Comparison of ENCODE assay signal across 18 cellular contexts in genomic region chr1:198850196-198850595, GRCh38.
DNase-seq lines count a peak whose midpoint lies in the region; ATAC-seq, FAIRE-seq and TF ChIP-seq lines count a peak whose summit lies in the region.
"Had no signal": no experiment of that assay in that cellular context is flagged by ENCODE, and none has a peak within 500 bp of the region (broad histone marks: within the 10 kb centered on the region; RNA-seq: fewer than 3 reads in every experiment).

No MANE protein-coding gene starts in this region.

- H3K4me3 ChIP-seq in A549, result no peak overlapping the region
- no peak overlapping the region for H3K4me3 ChIP-seq in tibial nerve
- H3K4me3 ChIP-seq: HAP-1 had no signal

- POLR2A ChIA-PET in A549 (lab: Yijun Ruan, JAX) (no interaction called here), RWPE1 (lab: Yijun Ruan, JAX; ENCODE audit: low non-redundant PET) (no interaction called here)

- TF ChIP-seq POLR2A in A549 (IDR thresholded peaks at IDR 0.05; ENCODE audit: low read length), result no peak
- no peak for TF ChIP-seq POLR2A in tibial nerve (IDR thresholded peaks at IDR 0.05)

- FAIRE-seq in A549 (lab: Jason Lieb, UNC) (no peak), GM18507 (lab: Jason Lieb, UNC) (peak; percentile 42)

- no peak overlapping the region for H3K4me2 ChIP-seq in A549

- H3K27me3 ChIP-seq in tibial nerve, result no peaks in the 10 kb centered on the region

- H3K27ac ChIP-seq in A549 (no peak overlapping the region), RWPE1 (no peak overlapping the region), tibial nerve (no peak overlapping the region)

- TF ChIP-seq RAD21 in A549 (conservative IDR thresholded peaks at IDR 0.05 in 1 of 2, IDR thresholded peaks at IDR 0.05 in 1 of 2), result no peak

- H3K4me1 ChIP-seq in A549, result peaks cover 10% of the 10 kb centered on the region; the same call in 1 of the 3 replicates
- no peaks in the 10 kb centered on the region for H3K4me1 ChIP-seq in tibial nerve

- CTCF ChIA-PET in A549 (lab: Yijun Ruan, JAX) (no interaction called here), RWPE1 (lab: Yijun Ruan, JAX) (interaction anchor here (0.6 kb wide), 2 partner anchors 307 to 432 kb away, joined by 3 to 4 read pairs; no protein-coding TSS in a partner anchor)

- H3K9me3 ChIP-seq in A549, result no peaks in the 10 kb centered on the region
- H3K9me3 ChIP-seq in tibial nerve, result no peaks in the 10 kb centered on the region
- H3K9me3 ChIP-seq: HAP-1 had no signal

- TF ChIP-seq EP300 in A549 (IDR thresholded peaks at IDR 0.05), result no peak
- no peak for TF ChIP-seq EP300 in tibial nerve (IDR thresholded peaks at IDR 0.05)

- intact Hi-C loops in posterior cingulate gyrus (cut with DNase I), result no loop called here

- 0% methylated on average over 1 of the region's 1 CpG for WGBS in A549 (ENCODE audit: missing lambda C conversion rate)
- WGBS in tibial nerve, 2 donors, result 43 to 64% methylated on average over 1 of the region's 1 CpG

- peaks cover 0 to 21% (median 0%) of the 10 kb centered on the region in 3 donors for H3K36me3 ChIP-seq in tibial nerve

- DNase-seq in A549 (ENCODE audit: low read depth in 1 of 2, low spot score in 1 of 2) (peak in 1 of 2 experiments; percentile 20), GM18507 (ENCODE audit: extremely low spot score, insufficient read length, low read depth) (no peak), RWPE1 (ENCODE audit: low spot score) (peak; percentile 45), tibial nerve (ENCODE audit: low spot score in 2 of 2) (no peak), posterior cingulate gyrus (no peak)
- DNase-seq in stimulated activated naive CD4-positive, alpha-beta T cell (lab: John Stamatoyannopoulos, UW), result no peak
- DNase-seq: ACHN, AML-193, COR-L47, KBM-7, NCI-H1092, NCI-H146, NCI-H2081, NCI-H524 treated with DMSO at 0.1 percent for 48 hours, OCI-M1, T-cell had no signal

- no peak for TF ChIP-seq CTCF in A549 (IDR thresholded peaks at IDR 0.05)
- TF ChIP-seq CTCF in RWPE1 (conservative IDR thresholded peaks at IDR 0.05; ENCODE audit: low read depth), result no peak
- no peak for TF ChIP-seq CTCF in tibial nerve (IDR thresholded peaks at IDR 0.05)

- ATAC-seq in A549, result peak in 1 of 2 experiments; percentile 61; a peak in 2 of 6 replicates
- ATAC-seq in esophagus mucosa, result peak; percentile 46
- ATAC-seq: T-cell had no signal

TF ChIP-seq in A549, 52 proteins besides CTCF, POLR2A, EP300 and RAD21:
- TF ChIP-seq MYC (IDR thresholded peaks at IDR 0.05; ENCODE audit: borderline replicate concordance, low read length) (no peak), GATA3 (IDR thresholded peaks at IDR 0.05; ENCODE audit: borderline replicate concordance) (peak; percentile 18; the same call in 1 of the 2 replicates)
